In genomic region chr7:93028610-93029009, GRCh38 we compare ENCODE assay signal across 38 cellular contexts.
"Had no signal": no experiment of that assay in that cellular context is flagged by ENCODE, and none has a peak within 500 bp of the region (broad histone marks: within the 10 kb centered on the region; RNA-seq: fewer than 3 reads in every experiment).

No MANE protein-coding gene starts in this region.

- H3K4me3 ChIP-seq: adrenal gland, body of pancreas, cardiac muscle cell had no signal

- H3K4me1 ChIP-seq: adrenal gland, body of pancreas had no signal

- H3K9me3 ChIP-seq: adrenal gland, body of pancreas had no signal

- H3K27ac ChIP-seq: adrenal gland, body of pancreas, brain microvascular endothelial cell, cardiac muscle cell, WERI-Rb-1 had no signal

- H3K9me3 Mint-ChIP-seq: central memory CD8-positive, alpha-beta T cell had no signal

- H3K27ac Mint-ChIP-seq: activated CD4-positive, alpha-beta memory T cell treated with anti-CD3 and anti-CD28 coated beads for 36 hours; activated CD4-positive, alpha-beta T cell treated with anti-CD3 and anti-CD28 coated beads for 36 hours; activated CD4-positive, alpha-beta T cell treated with anti-CD3 and anti-CD28 coated beads, Interleukin-2, amount 10 ng/mL, durations not matched to agents 7 days and 5 days; activated CD8-positive, alpha-beta T cell treated with anti-CD3 and anti-CD28 coated beads for 36 hours; activated naive CD4-positive, alpha-beta T cell treated with anti-CD3 and anti-CD28 coated beads for 36 hours; activated naive CD4-positive, alpha-beta T cell treated with anti-CD3 and anti-CD28 coated beads, Interleukin-2, amount 50 U/mL, for 72 hours; activated naive CD8-positive, alpha-beta T cell treated with anti-CD3 and anti-CD28 coated beads for 36 hours; activated T-cell treated with anti-CD3 and anti-CD28 coated beads, Interleukin-2, amount 50 U/mL, for 72 hours; activated T-helper 1 cell treated with anti-CD3 and anti-CD28 coated beads, Interleukin-12 subunit alpha, Interleukin-12 subunit beta, Interleukin-2, Interleukin-4 antibody, amounts not matched to agents 30 ng/mL and 10 ng/mL and 1 ng/mL, durations not matched to agents 14 hours and 24 hours and 36 hours; activated T-helper 17 cell treated with anti-CD3 and anti-CD28 coated beads, Interleukin-2, amount 50 U/mL, for 72 hours; T-helper 1 cell treated with Interleukin-12 subunit alpha and Interleukin-12 subunit beta and Interleukin-4 antibody, amounts not matched to agents 30 μg/mL and 1 μg/mL, for 36 hours; T-helper 2 cell treated with Interferon-gamma antibody and Interleukin-4, amounts not matched to agents 5 μg/mL and 100 μg/mL, for 36 hours; WTC11 had no signal

- H3K4me3 Mint-ChIP-seq: activated CD4-positive, alpha-beta memory T cell treated with anti-CD3 and anti-CD28 coated beads for 36 hours; activated CD4-positive, alpha-beta T cell treated with anti-CD3 and anti-CD28 coated beads for 36 hours; activated CD4-positive, alpha-beta T cell treated with anti-CD3 and anti-CD28 coated beads, Interleukin-2, amount 10 ng/mL, durations not matched to agents 7 days and 5 days; activated CD8-positive, alpha-beta T cell treated with anti-CD3 and anti-CD28 coated beads for 36 hours; activated naive CD4-positive, alpha-beta T cell treated with anti-CD3 and anti-CD28 coated beads for 36 hours; activated naive CD8-positive, alpha-beta T cell treated with anti-CD3 and anti-CD28 coated beads for 36 hours; activated T-cell treated with anti-CD3 and anti-CD28 coated beads, Interleukin-2, amount 50 U/mL, for 4 hours; activated T-cell treated with anti-CD3 and anti-CD28 coated beads, Interleukin-2, amount 50 U/mL, for 72 hours; activated T-helper 1 cell treated with anti-CD3 and anti-CD28 coated beads, Interleukin-12 subunit alpha, Interleukin-12 subunit beta, Interleukin-2, Interleukin-4 antibody, amounts not matched to agents 30 ng/mL and 10 ng/mL and 1 ng/mL, durations not matched to agents 14 hours and 24 hours and 36 hours; activated T-helper 17 cell treated with anti-CD3 and anti-CD28 coated beads, Interleukin-2, amount 50 U/mL, for 72 hours; central memory CD8-positive, alpha-beta T cell; T-helper 1 cell treated with Interleukin-12 subunit alpha and Interleukin-12 subunit beta and Interleukin-4 antibody, amounts not matched to agents 30 μg/mL and 1 μg/mL, for 36 hours; T-helper 2 cell treated with Interferon-gamma antibody and Interleukin-4, amounts not matched to agents 5 μg/mL and 100 μg/mL, for 36 hours; WTC11 had no signal

- DNase-seq: activated CD4-positive, alpha-beta memory T cell treated with anti-CD3 and anti-CD28 coated beads for 36 hours; activated CD4-positive, alpha-beta T cell treated with anti-CD3 and anti-CD28 coated beads for 1 hour; activated CD4-positive, alpha-beta T cell treated with anti-CD3 and anti-CD28 coated beads for 36 hours; activated CD4-positive, alpha-beta T cell treated with anti-CD3 and anti-CD28 coated beads for 48 hours; activated CD4-positive, alpha-beta T cell treated with anti-CD3 and anti-CD28 coated beads, Interleukin-2, amount 10 ng/mL, durations not matched to agents 7 days and 5 days; activated CD4-positive, CD25-positive, alpha-beta regulatory T cell; activated CD8-positive, alpha-beta memory T cell treated with anti-CD3 and anti-CD28 coated beads, Interleukin-2, amount 50 U/mL, for 4 hours; activated CD8-positive, alpha-beta T cell treated with anti-CD3 and anti-CD28 coated beads for 36 hours; activated effector memory CD4-positive, alpha-beta T cell treated with anti-CD3 and anti-CD28 coated beads, Interleukin-2, amount 50 U/mL, for 16 hours; activated gamma-delta T cell treated with Interleukin-2 at 50 U/mL for 16 hours; activated naive CD4-positive, alpha-beta T cell; activated naive CD4-positive, alpha-beta T cell treated with anti-CD3 and anti-CD28 coated beads for 36 hours; activated naive CD4-positive, alpha-beta T cell treated with anti-CD3 and anti-CD28 coated beads, Interleukin-2, amount 50 U/mL, for 16 hours; activated naive CD8-positive, alpha-beta T cell treated with anti-CD3 and anti-CD28 coated beads for 36 hours; activated T-cell treated with anti-CD3 and anti-CD28 coated beads for 4 hours; activated T-cell treated with anti-CD3 and anti-CD28 coated beads, Interleukin-2, amount 50 U/mL, for 1 hour; activated T-cell treated with anti-CD3 and anti-CD28 coated beads, Interleukin-2, amount 50 U/mL, for 4 hours; activated T-cell treated with anti-CD3 and anti-CD28 coated beads, Interleukin-2, amount 50 U/mL, for 72 hours; adrenal gland; amniotic stem cell; aorta; body of pancreas; brain microvascular endothelial cell; caudate nucleus; cerebellar nuclear complex; T-helper 1 cell; T-helper 2 cell; T-helper 9 cell; WERI-Rb-1 had no signal

- H3K4me1 Mint-ChIP-seq: central memory CD8-positive, alpha-beta T cell; WTC11 had no signal

- H3K27me3 ChIP-seq: adrenal gland, body of pancreas, brain microvascular endothelial cell, cardiac muscle cell had no signal

- H3K36me3 ChIP-seq: adrenal gland, brain microvascular endothelial cell, cardiac muscle cell, WERI-Rb-1 had no signal

- ATAC-seq: activated CD4-positive, alpha-beta T cell treated with anti-CD3 and anti-CD28 coated beads for 36 hours; activated CD4-positive, CD25-positive, alpha-beta regulatory T cell treated with anti-CD3 and anti-CD28 coated beads, Interleukin-2, amount 50 U/mL, for 24 hours; activated CD8-positive, alpha-beta T cell treated with anti-CD3 and anti-CD28 coated beads for 36 hours; activated naive CD4-positive, alpha-beta T cell treated with anti-CD3 and anti-CD28 coated beads, Interleukin-2, amount 50 U/mL, for 72 hours; activated T-cell treated with anti-CD3 and anti-CD28 coated beads, Interleukin-2, amount 50 U/mL, for 4 hours; activated T-cell treated with anti-CD3 and anti-CD28 coated beads, Interleukin-2, amount 50 U/mL, for 72 hours; activated T-helper 17 cell treated with anti-CD3 and anti-CD28 coated beads, Interleukin-2, amount 50 U/mL, for 72 hours; body of pancreas; WTC11 had no signal
